1 cellular context compared by ENCODE assay signal in the genomic region with DNA sequence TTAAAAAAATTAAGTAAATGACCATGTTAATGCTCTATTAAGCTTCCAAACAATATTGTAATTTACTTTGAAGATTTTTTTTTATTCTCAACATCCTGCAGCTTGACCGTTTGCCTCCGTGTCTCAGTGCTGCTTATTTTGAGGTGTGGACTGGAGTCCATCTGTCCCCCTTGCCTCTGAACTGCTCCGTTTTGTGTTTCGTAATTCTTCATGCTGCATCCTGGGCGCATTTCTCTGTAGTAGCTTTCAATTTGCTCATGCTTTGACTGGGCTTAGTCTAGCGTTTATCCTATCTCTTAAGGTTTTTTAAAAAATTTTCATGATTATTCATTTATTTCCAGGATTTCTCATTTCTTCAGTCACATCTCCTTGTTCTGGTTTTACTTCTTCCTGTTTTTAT.
TF ChIP-seq lines count a peak whose summit lies in the region.

No MANE protein-coding gene starts in this region.

TF ChIP-seq in HepG2, 621 proteins besides CTCF, POLR2A, EP300 and RAD21:
- TF ChIP-seq ZBTB33 (CRISPR knock-in tag; IDR thresholded peaks at IDR 0.05) (0 out of 2 replicates have a peak, but pooled peaks have one; percentile 11), ZNF549 (CRISPR knock-in tag; IDR thresholded peaks at IDR 0.05) (no peak), CEBPG (CRISPR knock-in tag; IDR thresholded peaks at IDR 0.05) (peak; percentile 36; the same call in 1 of the 2 replicates), ZBTB38 (CRISPR knock-in tag; IDR thresholded peaks at IDR 0.05) (peak; percentile 63; the same call in 1 of the 2 replicates), ZIK1 (CRISPR knock-in tag; IDR thresholded peaks at IDR 0.05; ENCODE audit: borderline replicate concordance, low read depth) (peak; percentile 34; the same call in 1 of the 2 replicates), BRCA1 (CRISPR knock-in tag; IDR thresholded peaks at IDR 0.05) (no peak), CEBPB (IDR thresholded peaks at IDR 0.05; ENCODE audit: borderline replicate concordance, low read depth, low read length) (peak; percentile 56; the same call in 1 of the 2 replicates)
